In genomic region chr1:18901147-18901951, GRCh38 we compare ENCODE assay signal across 9 cellular contexts. TPM values are rescaled to one million over a fixed set of nuclear protein-coding genes. Genes with fewer than 3 reads are reported as not detected.
DNase-seq lines count a peak whose midpoint lies in the region; ATAC-seq, FAIRE-seq and TF ChIP-seq lines count a peak whose summit lies in the region.
"Had no signal": no experiment of that assay in that cellular context is flagged by ENCODE, and none has a peak within 500 bp of the region (broad histone marks: within the 10 kb centered on the region; RNA-seq: fewer than 3 reads in every experiment).

No MANE protein-coding gene starts in this region.

- H3K36me3 Mint-ChIP-seq in activated CD4-positive, alpha-beta T cell treated with anti-CD3 and anti-CD28 coated beads, Interleukin-2, amount 10 ng/mL, durations not matched to agents 24 days and 14 days (ENCODE audit: low read depth): no peaks in the 10 kb centered on the region
- H3K36me3 Mint-ChIP-seq in activated naive CD8-positive, alpha-beta T cell treated with anti-CD3 and anti-CD28 coated beads for 36 hours: no peaks in the 10 kb centered on the region

- no peaks in the 10 kb centered on the region for H4K20me1 ChIP-seq in keratinocyte (ENCODE audit: control insufficient read depth, extremely low read depth, insufficient read depth, low read length)

- H3K4me3 Mint-ChIP-seq in activated CD4-positive, alpha-beta T cell treated with anti-CD3 and anti-CD28 coated beads, Interleukin-2, amount 10 ng/mL, durations not matched to agents 24 days and 14 days: peak overlapping the region; percentile 96
- H3K4me3 Mint-ChIP-seq in activated naive CD8-positive, alpha-beta T cell treated with anti-CD3 and anti-CD28 coated beads for 36 hours: peak overlapping the region; percentile 93

- H3K4me1 Mint-ChIP-seq in activated CD4-positive, alpha-beta T cell treated with anti-CD3 and anti-CD28 coated beads, Interleukin-2, amount 10 ng/mL, durations not matched to agents 24 days and 14 days: peaks cover 27% of the 10 kb centered on the region
- H3K4me1 Mint-ChIP-seq in activated naive CD8-positive, alpha-beta T cell treated with anti-CD3 and anti-CD28 coated beads for 36 hours: peaks cover 24% of the 10 kb centered on the region

- peak overlapping the region; percentile 79 to 92 (median 81) for H3K4me3 ChIP-seq in keratinocyte (ENCODE audit: control insufficient read depth in 2 of 3, extremely low read depth in 1 of 3, insufficient read depth in 2 of 3, low read depth in 1 of 3, low read length in 3 of 3)
- peak overlapping the region; percentile 84 for H3K4me3 ChIP-seq in thymus (ENCODE audit: low read length)

- dilution Hi-C loops in keratinocyte (cut with MboI; ENCODE audit: extremely low pct_ligation_motif_present, low sequenced_read_pairs): no loop called here

- H3K27me3 ChIP-seq in keratinocyte (ENCODE audit: control insufficient read depth, extremely low read depth, insufficient read depth, low read length) (no peaks in the 10 kb centered on the region), thymus (ENCODE audit: control insufficient read depth, insufficient read depth) (no peaks in the 10 kb centered on the region)

- H3K27ac Mint-ChIP-seq in activated CD4-positive, alpha-beta T cell treated with anti-CD3 and anti-CD28 coated beads, Interleukin-2, amount 10 ng/mL, durations not matched to agents 24 days and 14 days: peak overlapping the region; percentile 91
- peak overlapping the region; percentile 82 for H3K27ac Mint-ChIP-seq in activated naive CD8-positive, alpha-beta T cell treated with anti-CD3 and anti-CD28 coated beads for 36 hours

- intact Hi-C loops in activated CD4-positive, alpha-beta T cell treated with anti-CD3 and anti-CD28 coated beads, Interleukin-2, amount 10 ng/mL, durations not matched to agents 24 days and 14 days (cut with micrococcal nuclease): no loop called here

- H3K36me3 ChIP-seq in keratinocyte (ENCODE audit: control insufficient read depth in 2 of 2, extremely low read depth in 1 of 2, insufficient read depth in 2 of 2, low read length in 2 of 2) (peaks cover 5 to 7% of the 10 kb centered on the region in 2 experiments), thymus (ENCODE audit: control insufficient read depth, insufficient read depth) (peaks cover 3% of the 10 kb centered on the region)

- no peaks in the 10 kb centered on the region for H3K9me3 Mint-ChIP-seq in activated CD4-positive, alpha-beta T cell treated with anti-CD3 and anti-CD28 coated beads, Interleukin-2, amount 10 ng/mL, durations not matched to agents 24 days and 14 days
- H3K9me3 Mint-ChIP-seq in activated naive CD8-positive, alpha-beta T cell treated with anti-CD3 and anti-CD28 coated beads for 36 hours: no peaks in the 10 kb centered on the region

- no peak for FAIRE-seq in keratinocyte (lab: Jason Lieb, UNC)

- TF ChIP-seq CTCF in keratinocyte (optimal IDR thresholded peaks at IDR 0.05 in 1 of 3, IDR thresholded peaks at IDR 0.05 in 1 of 3, conservative IDR thresholded peaks at IDR 0.05 in 1 of 3; ENCODE audit: extremely low read depth in 1 of 3, insufficient read depth in 2 of 3, low read length in 3 of 3): no peak

- H3K9me3 ChIP-seq in keratinocyte (ENCODE audit: control insufficient read depth, low read depth, low read length): no peaks in the 10 kb centered on the region
- no peaks in the 10 kb centered on the region for H3K9me3 ChIP-seq in thymus (ENCODE audit: control insufficient read depth)

- peak overlapping the region; percentile 85 for H3K4me2 ChIP-seq in keratinocyte (ENCODE audit: control insufficient read depth, extremely low read depth, insufficient read depth, low read depth, low read length)

- peak overlapping the region; percentile 98 for H3K27ac ChIP-seq in keratinocyte (ENCODE audit: control insufficient read depth, insufficient read depth, low read length)
- no peak overlapping the region for H3K27ac ChIP-seq in thymus (ENCODE audit: low read depth)

- DNase-seq in activated CD4-positive, alpha-beta T cell treated with anti-CD3 and anti-CD28 coated beads, Interleukin-2, amount 10 ng/mL, durations not matched to agents 24 days and 14 days: no peak
- no peak for DNase-seq in activated CD4-positive, alpha-beta T cell treated with anti-CD3 and anti-CD28 coated beads for 1 hour
- DNase-seq in activated naive CD8-positive, alpha-beta T cell treated with anti-CD3 and anti-CD28 coated beads for 36 hours: no peak
- DNase-seq in keratinocyte (ENCODE audit: low read depth, low spot score): no peak
- DNase-seq in NCI-H2107 (lab: John Stamatoyannopoulos, UW): no peak

- 70% methylated on average over 9 of the region's 9 CpGs for WGBS in thymus

- peaks cover 21% of the 10 kb centered on the region for H3K79me2 ChIP-seq in keratinocyte (ENCODE audit: control insufficient read depth, insufficient read depth, low read length)

- no peak for ATAC-seq in GM19395 (IDR thresholded peaks at IDR 0.05; ENCODE audit: unreplicated experiment)
- no peak for ATAC-seq in GM21619 (IDR thresholded peaks at IDR 0.05; ENCODE audit: unreplicated experiment)

- peak overlapping the region; percentile 93 for H3K9ac ChIP-seq in keratinocyte (ENCODE audit: control insufficient read depth, extremely low read depth, insufficient read depth, low read length)

- H3K4me1 ChIP-seq in keratinocyte (ENCODE audit: control insufficient read depth, extremely low read depth, insufficient read depth, low read length) (peaks cover 48% of the 10 kb centered on the region), thymus (ENCODE audit: control insufficient read depth, insufficient read depth, low read length) (peaks cover 12% of the 10 kb centered on the region)

- no peaks in the 10 kb centered on the region for H3K27me3 Mint-ChIP-seq in activated CD4-positive, alpha-beta T cell treated with anti-CD3 and anti-CD28 coated beads, Interleukin-2, amount 10 ng/mL, durations not matched to agents 24 days and 14 days
- H3K27me3 Mint-ChIP-seq in activated naive CD8-positive, alpha-beta T cell treated with anti-CD3 and anti-CD28 coated beads for 36 hours: no peaks in the 10 kb centered on the region

- no peaks in the 10 kb centered on the region for H3K9me1 ChIP-seq in keratinocyte (ENCODE audit: control insufficient read depth, extremely low read depth, insufficient read depth, low read length)

- no peak overlapping the region for H2AFZ ChIP-seq in keratinocyte (ENCODE audit: control insufficient read depth, low read length)

RNA-seq across cellular contexts. Expression of gene ALDH4A1, which starts 1.0 kb away (rescaled TPM):
- total RNA-seq in activated CD4-positive, alpha-beta T cell treated with anti-CD3 and anti-CD28 coated beads, Interleukin-2, amount 10 ng/mL, durations not matched to agents 24 days and 14 days: 2.8 and 5.2 TPM in 2 replicates
- 1 to 10 TPM; 3.9 to 4.7 TPM for total RNA-seq in activated naive CD8-positive, alpha-beta T cell treated with anti-CD3 and anti-CD28 coated beads for 36 hours
- polyA plus RNA-seq in keratinocyte (38.7 to 91.9 TPM (median 52.7 TPM) in 3 replicates), thymus (24.6 TPM)
- 23.4 TPM for polyA plus RNA-seq in keratinocyte (2011; ENCODE audit: low read depth)
- 32.0 and 62.6 TPM in 2 replicates for polyA plus RNA-seq in keratinocyte (2011; cell fraction: cytosol; rRNA removed)
- polyA plus RNA-seq in keratinocyte (2011; cell fraction: nucleus; rRNA removed): 62.5 and 83.1 TPM in 2 replicates
- polyA plus RNA-seq in keratinocyte (2012; ENCODE audit: low replicate concordance): 44.0 and 48.3 TPM in 2 replicates
- 48.6 to 89.0 TPM (median 74.9 TPM) in 3 replicates for polyA minus RNA-seq in keratinocyte
- 91.9 TPM for polyA minus RNA-seq in keratinocyte (2011; cell fraction: cytosol; rRNA and poly(A)+ RNA removed)
- 65.3 and 76.2 TPM in 2 replicates for polyA minus RNA-seq in keratinocyte (2011; cell fraction: nucleus; rRNA and poly(A)+ RNA removed)

RNA-seq across cellular contexts. Expression of gene TAS1R2, which starts 41.9 kb away (rescaled TPM):
- total RNA-seq in activated CD4-positive, alpha-beta T cell treated with anti-CD3 and anti-CD28 coated beads, Interleukin-2, amount 10 ng/mL, durations not matched to agents 24 days and 14 days: not detected in 2 replicates
- total RNA-seq in activated naive CD8-positive, alpha-beta T cell treated with anti-CD3 and anti-CD28 coated beads for 36 hours: not detected
- polyA plus RNA-seq in keratinocyte (not detected in 3 replicates), thymus (0.02 TPM)
- not detected for polyA plus RNA-seq in keratinocyte (2011; ENCODE audit: low read depth)
- not detected in 2 replicates for polyA plus RNA-seq in keratinocyte (2011; cell fraction: cytosol; rRNA removed)
- not detected in 2 replicates for polyA plus RNA-seq in keratinocyte (2011; cell fraction: nucleus; rRNA removed)
- not detected in 2 replicates for polyA plus RNA-seq in keratinocyte (2012; ENCODE audit: low replicate concordance)
- polyA minus RNA-seq in keratinocyte: not detected in 3 replicates
- polyA minus RNA-seq in keratinocyte (2011; cell fraction: cytosol; rRNA and poly(A)+ RNA removed): not detected
- not detected in 2 replicates for polyA minus RNA-seq in keratinocyte (2011; cell fraction: nucleus; rRNA and poly(A)+ RNA removed)
- total RNA-seq: activated CD8-positive, alpha-beta memory T cell treated with anti-CD3 and anti-CD28 coated beads for 36 hours had no signal

RNA-seq across cellular contexts. Expression of gene IFFO2, which starts 55.1 kb away (rescaled TPM):
- 32.3 and 36.8 TPM in 2 replicates for total RNA-seq in activated CD4-positive, alpha-beta T cell treated with anti-CD3 and anti-CD28 coated beads, Interleukin-2, amount 10 ng/mL, durations not matched to agents 24 days and 14 days
- 10 to 100 TPM; 21.4 to 21.7 TPM for total RNA-seq in activated naive CD8-positive, alpha-beta T cell treated with anti-CD3 and anti-CD28 coated beads for 36 hours
- 55.0 to 61.5 TPM (median 57.9 TPM) in 3 replicates for polyA plus RNA-seq in keratinocyte
- 124 TPM for polyA plus RNA-seq in keratinocyte (2011; ENCODE audit: low read depth)
- polyA plus RNA-seq in keratinocyte (2011; cell fraction: cytosol; rRNA removed): 43.0 and 79.6 TPM in 2 replicates
- 145 and 193 TPM in 2 replicates for polyA plus RNA-seq in keratinocyte (2011; cell fraction: nucleus; rRNA removed)
- 72.9 and 75.0 TPM in 2 replicates for polyA plus RNA-seq in keratinocyte (2012; ENCODE audit: low replicate concordance)
- polyA minus RNA-seq in keratinocyte: 106 to 194 TPM (median 118 TPM) in 3 replicates
- 127 TPM for polyA minus RNA-seq in keratinocyte (2011; cell fraction: cytosol; rRNA and poly(A)+ RNA removed)
- 82.3 and 144 TPM in 2 replicates for polyA minus RNA-seq in keratinocyte (2011; cell fraction: nucleus; rRNA and poly(A)+ RNA removed)
- 22.6 TPM for polyA plus RNA-seq in thymus
